Comparison of ENCODE assay signal across 1 cellular context in the genomic region with DNA sequence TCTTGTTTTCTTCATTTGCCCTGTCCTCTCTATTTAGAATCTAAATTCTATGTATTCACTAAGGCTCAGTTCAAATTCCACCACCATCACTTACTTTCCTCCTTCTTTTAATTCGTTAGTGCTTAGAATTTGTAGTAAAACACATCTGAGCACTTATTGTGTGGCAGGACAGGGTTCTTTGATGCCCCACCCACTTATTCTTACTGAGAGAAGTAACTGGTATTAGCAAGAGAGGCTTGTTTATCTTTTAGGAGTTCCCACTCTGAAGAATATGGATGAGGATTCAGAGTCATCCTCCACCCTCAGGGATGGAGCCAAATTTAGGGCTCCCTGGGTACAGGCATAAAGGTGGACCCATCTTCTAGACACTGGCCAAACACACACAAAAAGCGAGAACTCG.
TF ChIP-seq lines count a peak whose summit lies in the region.

No MANE protein-coding gene starts in this region.

TF ChIP-seq in endothelial cell of umbilical vein, 7 proteins besides CTCF, POLR2A, EP300 and RAD21:
- TF ChIP-seq EZH2 (IDR thresholded peaks at IDR 0.05; ENCODE audit: borderline replicate concordance, low read depth, low read length, severe bottlenecking) (no peak), POLR2AphosphoS5 (IDR thresholded peaks at IDR 0.05; ENCODE audit: insufficient read depth, low read depth, low read length) (no peak), GATA2 (IDR thresholded peaks at IDR 0.05; ENCODE audit: insufficient read depth, insufficient read length, low read depth, low read length) (no peak), FOS (IDR thresholded peaks at IDR 0.05; ENCODE audit: borderline replicate concordance, insufficient read depth, low read length) (no peak), MYC (IDR thresholded peaks at IDR 0.05; ENCODE audit: low read depth, low read length) (no peak), JUN (IDR thresholded peaks at IDR 0.05; ENCODE audit: borderline replicate concordance, insufficient read depth, insufficient read length, low read depth) (no peak)
- TF ChIP-seq, protein P1, sequence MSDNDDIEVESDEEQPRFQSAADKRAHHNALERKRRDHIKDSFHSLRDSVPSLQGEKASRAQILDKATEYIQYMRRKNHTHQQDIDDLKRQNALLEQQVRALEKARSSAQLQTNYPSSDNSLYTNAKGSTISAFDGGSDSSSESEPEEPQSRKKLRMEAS (IDR thresholded peaks at IDR 0.05; ENCODE audit: insufficient read depth, insufficient read length): no peak
